ENCODE assay signal across 1 cellular context in the genomic region with DNA sequence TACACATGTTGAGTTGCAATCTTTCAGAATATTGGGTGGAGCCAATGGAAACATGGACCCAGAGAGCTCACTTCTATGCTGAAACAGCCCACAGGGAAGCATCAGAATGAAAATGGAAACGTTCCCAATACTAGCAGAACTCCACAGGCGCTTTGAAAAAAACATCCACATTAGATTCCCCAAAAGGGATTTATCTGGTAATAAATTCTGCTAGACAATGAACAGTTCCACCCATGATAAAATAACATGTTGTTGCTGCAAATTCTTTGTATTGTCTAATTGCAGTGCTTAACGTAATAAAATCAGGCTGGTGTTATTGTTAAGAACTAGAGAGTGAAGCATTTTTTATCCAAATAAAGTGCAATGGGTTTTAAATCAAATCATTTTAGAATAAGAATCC.
TF ChIP-seq lines count a peak whose summit lies in the region.

No MANE protein-coding gene starts in this region.

TF ChIP-seq in GM23338, 12 proteins besides CTCF, POLR2A, EP300 and RAD21 (continued from another document):
- TF ChIP-seq ZNF462 (CRISPR knock-in tag; IDR thresholded peaks at IDR 0.05) (no peak), EZH2phosphoT487 (IDR thresholded peaks at IDR 0.05; ENCODE audit: unreplicated experiment) (no peak), NANOG (IDR thresholded peaks at IDR 0.05; ENCODE audit: borderline replicate concordance) (no peak), JUNB (IDR thresholded peaks at IDR 0.05; ENCODE audit: unreplicated experiment) (no peak), CREB1 (CRISPR knock-in tag; IDR thresholded peaks at IDR 0.05; ENCODE audit: low read depth) (no peak), EZH2 (IDR thresholded peaks at IDR 0.05; ENCODE audit: low read depth, unreplicated experiment) (no peak)
- TF ChIP-seq, protein P1, sequence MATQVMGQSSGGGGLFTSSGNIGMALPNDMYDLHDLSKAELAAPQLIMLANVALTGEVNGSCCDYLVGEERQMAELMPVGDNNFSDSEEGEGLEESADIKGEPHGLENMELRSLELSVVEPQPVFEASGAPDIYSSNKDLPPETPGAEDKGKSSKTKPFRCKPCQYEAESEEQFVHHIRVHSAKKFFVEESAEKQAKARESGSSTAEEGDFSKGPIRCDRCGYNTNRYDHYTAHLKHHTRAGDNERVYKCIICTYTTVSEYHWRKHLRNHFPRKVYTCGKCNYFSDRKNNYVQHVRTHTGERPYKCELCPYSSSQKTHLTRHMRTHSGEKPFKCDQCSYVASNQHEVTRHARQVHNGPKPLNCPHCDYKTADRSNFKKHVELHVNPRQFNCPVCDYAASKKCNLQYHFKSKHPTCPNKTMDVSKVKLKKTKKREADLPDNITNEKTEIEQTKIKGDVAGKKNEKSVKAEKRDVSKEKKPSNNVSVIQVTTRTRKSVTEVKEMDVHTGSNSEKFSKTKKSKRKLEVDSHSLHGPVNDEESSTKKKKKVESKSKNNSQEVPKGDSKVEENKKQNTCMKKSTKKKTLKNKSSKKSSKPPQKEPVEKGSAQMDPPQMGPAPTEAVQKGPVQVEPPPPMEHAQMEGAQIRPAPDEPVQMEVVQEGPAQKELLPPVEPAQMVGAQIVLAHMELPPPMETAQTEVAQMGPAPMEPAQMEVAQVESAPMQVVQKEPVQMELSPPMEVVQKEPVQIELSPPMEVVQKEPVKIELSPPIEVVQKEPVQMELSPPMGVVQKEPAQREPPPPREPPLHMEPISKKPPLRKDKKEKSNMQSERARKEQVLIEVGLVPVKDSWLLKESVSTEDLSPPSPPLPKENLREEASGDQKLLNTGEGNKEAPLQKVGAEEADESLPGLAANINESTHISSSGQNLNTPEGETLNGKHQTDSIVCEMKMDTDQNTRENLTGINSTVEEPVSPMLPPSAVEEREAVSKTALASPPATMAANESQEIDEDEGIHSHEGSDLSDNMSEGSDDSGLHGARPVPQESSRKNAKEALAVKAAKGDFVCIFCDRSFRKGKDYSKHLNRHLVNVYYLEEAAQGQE (IDR thresholded peaks at IDR 0.05; ENCODE audit: unreplicated experiment), result no peak
